1 cellular context compared by ENCODE assay signal in the genomic region with DNA sequence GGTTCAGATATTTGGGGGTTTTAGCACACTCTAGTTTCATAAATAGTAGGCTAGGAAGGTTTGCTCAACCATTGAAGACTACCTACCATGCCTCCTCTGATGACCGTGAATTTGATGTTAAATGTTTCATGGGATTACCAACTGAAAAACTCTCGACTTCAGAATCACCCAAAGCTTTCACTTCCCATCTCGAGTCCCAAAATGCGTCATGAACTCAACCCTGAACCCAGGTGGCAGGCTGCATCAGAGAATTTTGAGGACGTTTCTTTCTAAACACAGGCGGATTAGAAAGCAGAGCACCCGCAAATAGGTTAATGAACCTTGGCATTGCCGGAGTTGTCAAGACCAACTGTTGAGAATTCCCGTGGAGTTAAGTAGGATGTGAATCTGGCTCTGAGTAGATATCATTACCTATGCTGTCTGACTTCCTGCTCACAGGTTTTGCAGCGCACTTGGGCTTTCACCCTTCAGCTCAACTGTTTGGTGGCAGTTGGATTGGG.
TF ChIP-seq lines count a peak whose summit lies in the region.

No MANE protein-coding gene starts in this region.

TF ChIP-seq in GM12878, 131 proteins besides CTCF, POLR2A, EP300 and RAD21 (continued from another document and continues in another):
- TF ChIP-seq ZBED1 (IDR thresholded peaks at IDR 0.05; ENCODE audit: borderline replicate concordance) (peak; percentile 95; the same call in 1 of the 2 replicates), CHD1 (IDR thresholded peaks at IDR 0.05; ENCODE audit: low read depth, low read length) (no peak), E4F1 (IDR thresholded peaks at IDR 0.05; ENCODE audit: borderline replicate concordance, partially characterized antibody) (no peak), NR2F1 (conservative IDR thresholded peaks at IDR 0.05) (peak; percentile 80), BCL3 (IDR thresholded peaks at IDR 0.05; ENCODE audit: borderline replicate concordance, insufficient read depth, low read depth, low read length, poor library complexity, severe bottlenecking) (peak; percentile 86), DPF2 (IDR thresholded peaks at IDR 0.05) (peak; percentile 90), ZNF207 (IDR thresholded peaks at IDR 0.05; ENCODE audit: borderline replicate concordance) (no peak; the same call in 1 of the 2 replicates), SPI1 (IDR thresholded peaks at IDR 0.05; ENCODE audit: borderline replicate concordance, insufficient read depth, low read depth, low read length) (peak; percentile 99), LARP7 (IDR thresholded peaks at IDR 0.05) (0 out of 2 replicates have a peak, but pooled peaks have one; percentile 19), TCF3 (IDR thresholded peaks at IDR 0.05; ENCODE audit: borderline replicate concordance, insufficient read depth, low read depth, low read length) (peak; percentile 98), CREB1 (IDR thresholded peaks at IDR 0.05; ENCODE audit: low read depth) (peak; percentile 86), ZNF217 (IDR thresholded peaks at IDR 0.05) (peak; percentile 61; the same call in 1 of the 2 replicates), JUNB (IDR thresholded peaks at IDR 0.05) (peak; percentile 93), CREM (IDR thresholded peaks at IDR 0.05; ENCODE audit: low read depth) (peak; percentile 95), RAD51 (IDR thresholded peaks at IDR 0.05) (0 out of 2 replicates have a peak, but pooled peaks have one; percentile 26), SRF (IDR thresholded peaks at IDR 0.05; ENCODE audit: low read depth in 2 of 2, low read length in 2 of 2) (peak in 1 of 2 experiments; percentile 78; a peak in 1 of 4 replicates), GATAD2B (conservative IDR thresholded peaks at IDR 0.05; ENCODE audit: low read depth) (peak; percentile 65), MYB (IDR thresholded peaks at IDR 0.05; ENCODE audit: borderline replicate concordance, low read depth, low read length) (peak; percentile 75; the same call in 1 of the 2 replicates), CHD2 (IDR thresholded peaks at IDR 0.05; ENCODE audit: borderline replicate concordance, low read depth, low read length) (peak; percentile 14; the same call in 1 of the 2 replicates), CEBPB (IDR thresholded peaks at IDR 0.05; ENCODE audit: borderline replicate concordance in 1 of 2, low read depth in 2 of 2, low read length in 2 of 2) (peak in 1 of 2 experiments; percentile 64; a peak in 1 of 4 replicates), RCOR1 (conservative IDR thresholded peaks at IDR 0.05; ENCODE audit: low read depth, low read length) (no peak; the same call in 1 of the 2 replicates), IRF5 (IDR thresholded peaks at IDR 0.05; ENCODE audit: borderline replicate concordance) (no peak), PAX5 (IDR thresholded peaks at IDR 0.05; ENCODE audit: borderline replicate concordance, low read depth, low read length) (peak; percentile 94), FOXM1 (IDR thresholded peaks at IDR 0.05; ENCODE audit: low read depth, low read length) (peak; percentile 99), PML (IDR thresholded peaks at IDR 0.05; ENCODE audit: low read length) (peak; percentile 84), KLF5 (IDR thresholded peaks at IDR 0.05; ENCODE audit: partially characterized antibody) (peak; percentile 93), RELB (IDR thresholded peaks at IDR 0.05; ENCODE audit: low read depth) (peak; percentile 90), IKZF1 (conservative IDR thresholded peaks at IDR 0.05) (peak; percentile 99), MEF2A (IDR thresholded peaks at IDR 0.05; ENCODE audit: insufficient read depth, low read depth, low read length) (peak; percentile 86; the same call in 1 of the 2 replicates), SKIL (IDR thresholded peaks at IDR 0.05; ENCODE audit: low read depth, poor library complexity, severe bottlenecking) (peak; percentile 90), NBN (IDR thresholded peaks at IDR 0.05) (0 out of 2 replicates have a peak, but pooled peaks have one; percentile 56), POLR2AphosphoS5 (IDR thresholded peaks at IDR 0.05; ENCODE audit: low read length) (peak; percentile 61; the same call in 1 of the 2 replicates), MEF2B (IDR thresholded peaks at IDR 0.05; ENCODE audit: partially characterized antibody, poor library complexity, severe bottlenecking) (peak; percentile 75), MXI1 (IDR thresholded peaks at IDR 0.05; ENCODE audit: low read depth, low read length) (no peak), BHLHE40 (IDR thresholded peaks at IDR 0.05; ENCODE audit: borderline replicate concordance in 1 of 2, low read depth in 2 of 2, low read length in 1 of 2) (peak; percentile 53 to 54; a peak in 2 of 4 replicates), NFIC (IDR thresholded peaks at IDR 0.05; ENCODE audit: low read depth, low read length) (peak; percentile 99), BMI1 (IDR thresholded peaks at IDR 0.05; ENCODE audit: borderline replicate concordance) (peak; percentile 74; the same call in 1 of the 2 replicates), GABPA (IDR thresholded peaks at IDR 0.05; ENCODE audit: low read depth) (peak; percentile 64), BCL11A (IDR thresholded peaks at IDR 0.05; ENCODE audit: low read depth, low read length) (peak; percentile 95)
- TF ChIP-seq, protein P1, sequence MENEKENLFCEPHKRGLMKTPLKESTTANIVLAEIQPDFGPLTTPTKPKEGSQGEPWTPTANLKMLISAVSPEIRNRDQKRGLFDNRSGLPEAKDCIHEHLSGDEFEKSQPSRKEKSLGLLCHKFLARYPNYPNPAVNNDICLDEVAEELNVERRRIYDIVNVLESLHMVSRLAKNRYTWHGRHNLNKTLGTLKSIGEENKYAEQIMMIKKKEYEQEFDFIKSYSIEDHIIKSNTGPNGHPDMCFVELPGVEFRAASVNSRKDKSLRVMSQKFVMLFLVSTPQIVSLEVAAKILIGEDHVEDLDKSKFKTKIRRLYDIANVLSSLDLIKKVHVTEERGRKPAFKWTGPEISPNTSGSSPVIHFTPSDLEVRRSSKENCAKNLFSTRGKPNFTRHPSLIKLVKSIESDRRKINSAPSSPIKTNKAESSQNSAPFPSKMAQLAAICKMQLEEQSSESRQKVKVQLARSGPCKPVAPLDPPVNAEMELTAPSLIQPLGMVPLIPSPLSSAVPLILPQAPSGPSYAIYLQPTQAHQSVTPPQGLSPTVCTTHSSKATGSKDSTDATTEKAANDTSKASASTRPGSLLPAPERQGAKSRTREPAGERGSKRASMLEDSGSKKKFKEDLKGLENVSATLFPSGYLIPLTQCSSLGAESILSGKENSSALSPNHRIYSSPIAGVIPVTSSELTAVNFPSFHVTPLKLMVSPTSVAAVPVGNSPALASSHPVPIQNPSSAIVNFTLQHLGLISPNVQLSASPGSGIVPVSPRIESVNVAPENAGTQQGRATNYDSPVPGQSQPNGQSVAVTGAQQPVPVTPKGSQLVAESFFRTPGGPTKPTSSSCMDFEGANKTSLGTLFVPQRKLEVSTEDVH (IDR thresholded peaks at IDR 0.05; ENCODE audit: low read depth, partially characterized antibody) = peak; percentile 52
- TF ChIP-seq, protein P2, sequence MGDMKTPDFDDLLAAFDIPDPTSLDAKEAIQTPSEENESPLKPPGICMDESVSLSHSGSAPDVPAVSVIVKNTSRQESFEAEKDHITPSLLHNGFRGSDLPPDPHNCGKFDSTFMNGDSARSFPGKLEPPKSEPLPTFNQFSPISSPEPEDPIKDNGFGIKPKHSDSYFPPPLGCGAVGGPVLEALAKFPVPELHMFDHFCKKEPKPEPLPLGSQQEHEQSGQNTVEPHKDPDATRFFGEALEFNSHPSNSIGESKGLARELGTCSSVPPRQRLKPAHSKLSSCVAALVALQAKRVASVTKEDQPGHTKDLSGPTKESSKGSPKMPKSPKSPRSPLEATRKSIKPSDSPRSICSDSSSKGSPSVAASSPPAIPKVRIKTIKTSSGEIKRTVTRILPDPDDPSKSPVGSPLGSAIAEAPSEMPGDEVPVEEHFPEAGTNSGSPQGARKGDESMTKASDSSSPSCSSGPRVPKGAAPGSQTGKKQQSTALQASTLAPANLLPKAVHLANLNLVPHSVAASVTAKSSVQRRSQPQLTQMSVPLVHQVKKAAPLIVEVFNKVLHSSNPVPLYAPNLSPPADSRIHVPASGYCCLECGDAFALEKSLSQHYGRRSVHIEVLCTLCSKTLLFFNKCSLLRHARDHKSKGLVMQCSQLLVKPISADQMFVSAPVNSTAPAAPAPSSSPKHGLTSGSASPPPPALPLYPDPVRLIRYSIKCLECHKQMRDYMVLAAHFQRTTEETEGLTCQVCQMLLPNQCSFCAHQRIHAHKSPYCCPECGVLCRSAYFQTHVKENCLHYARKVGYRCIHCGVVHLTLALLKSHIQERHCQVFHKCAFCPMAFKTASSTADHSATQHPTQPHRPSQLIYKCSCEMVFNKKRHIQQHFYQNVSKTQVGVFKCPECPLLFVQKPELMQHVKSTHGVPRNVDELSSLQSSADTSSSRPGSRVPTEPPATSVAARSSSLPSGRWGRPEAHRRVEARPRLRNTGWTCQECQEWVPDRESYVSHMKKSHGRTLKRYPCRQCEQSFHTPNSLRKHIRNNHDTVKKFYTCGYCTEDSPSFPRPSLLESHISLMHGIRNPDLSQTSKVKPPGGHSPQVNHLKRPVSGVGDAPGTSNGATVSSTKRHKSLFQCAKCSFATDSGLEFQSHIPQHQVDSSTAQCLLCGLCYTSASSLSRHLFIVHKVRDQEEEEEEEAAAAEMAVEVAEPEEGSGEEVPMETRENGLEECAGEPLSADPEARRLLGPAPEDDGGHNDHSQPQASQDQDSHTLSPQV (IDR thresholded peaks at IDR 0.05) = peak; percentile 12; the same call in 1 of the 2 replicates
